8 cellular contexts compared by ENCODE assay signal in genomic region chr11:117179048-117179999, GRCh38. TPM values are rescaled to one million over a fixed set of nuclear protein-coding genes. Genes with fewer than 3 reads are reported as not detected.
DNase-seq lines count a peak whose midpoint lies in the region; TF ChIP-seq lines count a peak whose summit lies in the region.

No MANE protein-coding gene starts in this region.

- H3K4me3 ChIP-seq in GM12865 (ENCODE audit: low read depth, low read length) (peak overlapping the region; percentile 88), HFF-Myc (replicated peaks; ENCODE audit: low read depth, low read length) (peak overlapping the region; percentile 68), fibroblast of villous mesenchyme (ENCODE audit: low read depth, low read length) (peak overlapping the region; percentile 78), osteoblast (ENCODE audit: insufficient read depth, low read length) (peak overlapping the region; percentile 89)

- peaks cover 24% of the 10 kb centered on the region for H3K36me3 ChIP-seq in osteoblast (ENCODE audit: insufficient read depth, low read length)

- no peaks in the 10 kb centered on the region for H3K27me3 ChIP-seq in osteoblast (ENCODE audit: insufficient read depth, low read length)

- DNase-seq in GM12865 (ENCODE audit: low read depth) (peak; percentile 59), HFF-Myc (ENCODE audit: extremely low read depth, low read depth) (no peak), NCI-H2171 (lab: John Stamatoyannopoulos, UW) (peak; percentile 59), activated T-helper 1 cell treated with Interleukin-2 at 50 U/mL for 16 hours (ENCODE audit: low read depth) (peak; percentile 37), fibroblast of villous mesenchyme (ENCODE audit: low read depth) (peak; percentile 70), osteoblast (ENCODE audit: insufficient read length, low spot score, missing footprints) (peak; percentile 94), NCI-H524 treated with DMSO at 0.1 percent for 48 hours (lab: John Stamatoyannopoulos, UW) (no peak), NCI-H774 (lab: John Stamatoyannopoulos, UW) (no peak)

- H2AFZ ChIP-seq in osteoblast (ENCODE audit: low read length): peak overlapping the region; percentile 37

- H4K20me1 ChIP-seq in osteoblast (ENCODE audit: insufficient read depth, low read length): no peaks in the 10 kb centered on the region

- peaks cover 10% of the 10 kb centered on the region for H3K79me2 ChIP-seq in osteoblast (ENCODE audit: insufficient read depth, low read length)

- no peaks in the 10 kb centered on the region for H3K9me3 ChIP-seq in osteoblast (ENCODE audit: low read depth, low read length)

- H3K27ac ChIP-seq in osteoblast (ENCODE audit: low read depth, low read length): peak overlapping the region; percentile 72

- peaks cover 27% of the 10 kb centered on the region for H3K4me1 ChIP-seq in osteoblast (ENCODE audit: insufficient read depth, low read length)

- peak overlapping the region; percentile 87 for H3K4me2 ChIP-seq in osteoblast (ENCODE audit: insufficient read depth, low read length)

- TF ChIP-seq CTCF in GM12865 (IDR thresholded peaks at IDR 0.05; ENCODE audit: insufficient read depth, low read depth, low read length, missing control alignments) (no peak), HFF-Myc (IDR thresholded peaks at IDR 0.05; ENCODE audit: low read depth, low read length, missing control alignments) (no peak), fibroblast of villous mesenchyme (IDR thresholded peaks at IDR 0.05; ENCODE audit: insufficient read depth, low read depth, low read length) (no peak), osteoblast (IDR thresholded peaks at IDR 0.05; ENCODE audit: extremely low read depth, low read depth, low read length) (no peak)

RNA-seq across cellular contexts. Expression of gene SIDT2, which starts 0.8 kb away (rescaled TPM):
- total RNA-seq in fibroblast of villous mesenchyme: 23.5 and 24.2 TPM in 2 replicates
- 27.5 and 35.7 TPM in 2 replicates for total RNA-seq in osteoblast

RNA-seq across cellular contexts. Expression of gene TAGLN, which starts 19.8 kb away (rescaled TPM):
- 4,185 and 5,577 TPM in 2 replicates for total RNA-seq in fibroblast of villous mesenchyme
- total RNA-seq in osteoblast: 3,614 and 3,853 TPM in 2 replicates

RNA-seq across cellular contexts. Expression of gene PAFAH1B2, which starts 35.2 kb away (rescaled TPM):
- total RNA-seq in fibroblast of villous mesenchyme (132 and 200 TPM in 2 replicates), osteoblast (141 and 151 TPM in 2 replicates)

RNA-seq across cellular contexts. Expression of gene PCSK7, which starts 52.5 kb away (rescaled TPM):
- 44.5 and 60.0 TPM in 2 replicates for total RNA-seq in fibroblast of villous mesenchyme
- 44.5 and 51.9 TPM in 2 replicates for total RNA-seq in osteoblast

RNA-seq across cellular contexts. Expression of gene RNF214, which starts 53.1 kb away (rescaled TPM):
- 11.6 and 14.2 TPM in 2 replicates for total RNA-seq in fibroblast of villous mesenchyme
- total RNA-seq in osteoblast: 13.4 and 14.7 TPM in 2 replicates

Comparison
In these comparisons a context has a peak if more than half of its experiments do, and no peak if none do; other contexts are left out.
1. DNase-seq: peak in GM12865 (single experiment), NCI-H2171 (single experiment), activated T-helper 1 cell treated with Interleukin-2 at 50 U/mL for 16 hours (single experiment), fibroblast of villous mesenchyme (single experiment) and osteoblast (single experiment); none in HFF-Myc (single experiment), NCI-H524 treated with DMSO at 0.1 percent for 48 hours (single experiment) and NCI-H774 (single experiment).
2. Peak in every context shown above with its lines, with median percentiles within 50 percentile points of each other: H3K4me3 ChIP-seq.